In the genomic region with DNA sequence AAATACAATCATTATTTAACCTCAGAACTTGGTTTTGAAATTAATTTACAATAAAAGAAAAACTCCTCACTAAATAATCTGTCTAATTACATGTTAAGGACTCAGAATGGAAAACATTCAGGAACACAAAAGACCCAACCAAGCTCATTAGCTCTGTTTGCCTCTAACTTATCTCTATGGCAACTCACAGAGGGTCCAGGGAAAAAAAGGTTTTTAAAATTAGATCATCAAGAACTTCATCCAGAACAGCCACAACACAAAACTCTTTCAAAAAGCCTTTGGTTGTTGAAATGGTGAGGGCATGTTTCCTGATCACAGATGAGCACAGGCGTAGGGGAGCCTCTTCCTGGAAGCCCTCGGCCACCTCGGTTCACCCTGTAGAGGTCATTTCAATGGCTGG, we compare ENCODE assay signal across 13 cellular contexts. TPM values are rescaled to one million over a fixed set of nuclear protein-coding genes. Genes with fewer than 3 reads are reported as not detected.
DNase-seq lines count a peak whose midpoint lies in the region; ATAC-seq and TF ChIP-seq lines count a peak whose summit lies in the region.
"Had no signal": no experiment of that assay in that cellular context is flagged by ENCODE, and none has a peak within 500 bp of the region (broad histone marks: within the 10 kb centered on the region; RNA-seq: fewer than 3 reads in every experiment).

No MANE protein-coding gene starts in this region.

- peak overlapping the region; percentile 78 for H3K27ac Mint-ChIP-seq in activated naive CD4-positive, alpha-beta T cell treated with anti-CD3 and anti-CD28 coated beads for 36 hours
- peak overlapping the region; percentile 66 for H3K27ac Mint-ChIP-seq in activated CD8-positive, alpha-beta T cell treated with anti-CD3 and anti-CD28 coated beads for 36 hours
- peak overlapping the region; percentile 69 to 75 for H3K27ac Mint-ChIP-seq in stimulated activated naive CD8-positive, alpha-beta T cell treated with anti-CD3 and anti-CD28 coated beads, Interleukin-15, amount 100 ng/mL, for 72 hours

- H3K4me3 Mint-ChIP-seq in activated naive CD4-positive, alpha-beta T cell treated with anti-CD3 and anti-CD28 coated beads for 36 hours = peak overlapping the region; percentile 25
- H3K4me3 Mint-ChIP-seq in activated CD8-positive, alpha-beta T cell treated with anti-CD3 and anti-CD28 coated beads for 36 hours = no peak overlapping the region
- peak overlapping the region; percentile 67 to 68 for H3K4me3 Mint-ChIP-seq in stimulated activated naive CD8-positive, alpha-beta T cell treated with anti-CD3 and anti-CD28 coated beads, Interleukin-15, amount 100 ng/mL, for 72 hours

- peaks cover 63% of the 10 kb centered on the region for H3K4me1 ChIP-seq in effector memory CD4-positive, alpha-beta T cell (ENCODE audit: control insufficient read depth, insufficient read depth, low read length, poor library complexity, severe bottlenecking)

- DNase-seq in activated naive CD4-positive, alpha-beta T cell treated with anti-CD3 and anti-CD28 coated beads for 36 hours = no peak
- no peak for DNase-seq in activated naive CD4-positive, alpha-beta T cell (lab: John Stamatoyannopoulos, UW)
- no peak for DNase-seq in activated CD8-positive, alpha-beta T cell treated with anti-CD3 and anti-CD28 coated beads for 36 hours
- no peak for DNase-seq in effector memory CD4-positive, alpha-beta T cell
- no peak for DNase-seq in stimulated activated naive CD8-positive, alpha-beta T cell treated with anti-CD3 and anti-CD28 coated beads, Interleukin-15, amount 100 ng/mL, for 72 hours
- no peak for DNase-seq in HT-29 (ENCODE audit: low spot score)
- DNase-seq in NCI-H446 (lab: John Stamatoyannopoulos, UW) = no peak
- DNase-seq: activated gamma-delta T cell treated with Interleukin-2 at 50 U/mL for 16 hours, left cardiac atrium, NCI-H146, trophoblast cell had no signal

- H3K36me3 Mint-ChIP-seq in activated naive CD4-positive, alpha-beta T cell treated with anti-CD3 and anti-CD28 coated beads for 36 hours (ENCODE audit: low read depth) = peaks cover 2% of the 10 kb centered on the region
- no peaks in the 10 kb centered on the region for H3K36me3 Mint-ChIP-seq in activated CD8-positive, alpha-beta T cell treated with anti-CD3 and anti-CD28 coated beads for 36 hours (ENCODE audit: low read depth)

- no peaks in the 10 kb centered on the region for H3K27me3 Mint-ChIP-seq in activated naive CD4-positive, alpha-beta T cell treated with anti-CD3 and anti-CD28 coated beads for 36 hours (ENCODE audit: low read depth)
- no peaks in the 10 kb centered on the region for H3K27me3 Mint-ChIP-seq in activated CD8-positive, alpha-beta T cell treated with anti-CD3 and anti-CD28 coated beads for 36 hours
- H3K27me3 Mint-ChIP-seq in stimulated activated naive CD8-positive, alpha-beta T cell treated with anti-CD3 and anti-CD28 coated beads, Interleukin-15, amount 100 ng/mL, for 72 hours = no peaks in the 10 kb centered on the region

- H3K27ac ChIP-seq in effector memory CD4-positive, alpha-beta T cell (ENCODE audit: insufficient read depth, low read length, poor library complexity, severe bottlenecking) = peak overlapping the region; percentile 40
- H3K27ac ChIP-seq: RWPE1 had no signal

- H3K27me3 ChIP-seq in effector memory CD4-positive, alpha-beta T cell (replicated peaks; ENCODE audit: control insufficient read depth, insufficient read depth, low read length, poor library complexity, severe bottlenecking) = no peaks in the 10 kb centered on the region

- CTCF ChIA-PET in activated naive CD4-positive, alpha-beta T cell treated with anti-CD3 and anti-CD28 coated beads for 36 hours (lab: Charles Lee) = interaction anchor here (1.0 to 1.6 kb wide), 2 partner anchors 15 to 23 kb away, joined by 3 read pairs; no protein-coding TSS in a partner anchor
- CTCF ChIA-PET in activated CD8-positive, alpha-beta T cell treated with anti-CD3 and anti-CD28 coated beads for 36 hours (lab: Charles Lee) = no interaction called here

- POLR2A ChIA-PET in activated CD8-positive, alpha-beta T cell treated with anti-CD3 and anti-CD28 coated beads for 36 hours (lab: Charles Lee) = interaction anchor here (1.0 kb wide), 1 partner anchor 8 kb away, joined by 4 read pairs; no protein-coding TSS in a partner anchor

- H3K9me3 Mint-ChIP-seq in activated naive CD4-positive, alpha-beta T cell treated with anti-CD3 and anti-CD28 coated beads for 36 hours = no peaks in the 10 kb centered on the region
- no peaks in the 10 kb centered on the region for H3K9me3 Mint-ChIP-seq in activated CD8-positive, alpha-beta T cell treated with anti-CD3 and anti-CD28 coated beads for 36 hours
- H3K9me3 Mint-ChIP-seq in stimulated activated naive CD8-positive, alpha-beta T cell treated with anti-CD3 and anti-CD28 coated beads, Interleukin-15, amount 100 ng/mL, for 72 hours = no peaks in the 10 kb centered on the region

- no peaks in the 10 kb centered on the region for H3K9me3 ChIP-seq in effector memory CD4-positive, alpha-beta T cell (ENCODE audit: control insufficient read depth, low read length)

- H3K4me1 Mint-ChIP-seq in activated naive CD4-positive, alpha-beta T cell treated with anti-CD3 and anti-CD28 coated beads for 36 hours (ENCODE audit: low read depth) = peaks cover 88% of the 10 kb centered on the region
- H3K4me1 Mint-ChIP-seq in activated CD8-positive, alpha-beta T cell treated with anti-CD3 and anti-CD28 coated beads for 36 hours (ENCODE audit: low read depth) = peaks cover 78% of the 10 kb centered on the region
- H3K4me1 Mint-ChIP-seq in stimulated activated naive CD8-positive, alpha-beta T cell treated with anti-CD3 and anti-CD28 coated beads, Interleukin-15, amount 100 ng/mL, for 72 hours = peaks cover 98% of the 10 kb centered on the region

- H3K4me3 ChIP-seq in effector memory CD4-positive, alpha-beta T cell (ENCODE audit: insufficient read depth, low read depth, low read length, poor library complexity, severe bottlenecking) = no peak overlapping the region

- no peak for TF ChIP-seq CTCF in activated CD8-positive, alpha-beta T cell treated with anti-CD3 and anti-CD28 coated beads for 36 hours (IDR thresholded peaks at IDR 0.05)

- intact Hi-C loops in activated naive CD4-positive, alpha-beta T cell treated with anti-CD3 and anti-CD28 coated beads for 36 hours (cut with micrococcal nuclease) = no loop called here
- intact Hi-C loops in activated CD8-positive, alpha-beta T cell treated with anti-CD3 and anti-CD28 coated beads for 36 hours (cut with micrococcal nuclease) = no loop called here

- no peak for ATAC-seq in activated CD8-positive, alpha-beta T cell treated with anti-CD3 and anti-CD28 coated beads for 36 hours
- no peak for ATAC-seq in stimulated activated naive CD8-positive, alpha-beta T cell treated with anti-CD3 and anti-CD28 coated beads, Interleukin-15, amount 100 ng/mL, for 72 hours
- ATAC-seq in GM21619 (IDR thresholded peaks at IDR 0.05; ENCODE audit: unreplicated experiment) = no peak
- ATAC-seq: left cardiac atrium had no signal

- H3K36me3 ChIP-seq in effector memory CD4-positive, alpha-beta T cell (ENCODE audit: control insufficient read depth, insufficient read depth, low read length) = no peaks in the 10 kb centered on the region

RNA-seq across cellular contexts. Expression of a gene that starts 17.3 kb away (rescaled TPM):
- 10 to 100 TPM; 87.9 to 92.3 TPM for total RNA-seq in activated naive CD4-positive, alpha-beta T cell treated with anti-CD3 and anti-CD28 coated beads for 36 hours
- total RNA-seq in activated CD8-positive, alpha-beta T cell treated with anti-CD3 and anti-CD28 coated beads for 36 hours = 10 to 100 TPM; 47.4 to 50.3 TPM
- 23.8 and 28.5 TPM in 2 replicates for total RNA-seq in HT-29 (2014; rRNA removed; shearing (Covaris generic))
